ENCODE assay signal across 1 cellular context in genomic region chr2:37231251-37232130, GRCh38.
TF ChIP-seq lines count a peak whose summit lies in the region.

Gene CEBPZ, minus strand, starts transcription at chr2:37231596. Its CDS starts 29 bp downstream, at chr2:37231567.
Gene NDUFAF7, plus strand, starts transcription at chr2:37231658. Its CDS starts 48 bp downstream, at chr2:37231706.

TF ChIP-seq in HepG2, 621 proteins besides CTCF, POLR2A, EP300 and RAD21 (continued from another document and continues in another):
- TF ChIP-seq TRIM22 (IDR thresholded peaks at IDR 0.05), result no peak
- TF ChIP-seq DR1 (CRISPR knock-in tag; IDR thresholded peaks at IDR 0.05), result peak; percentile 90
- TF ChIP-seq ZNF30 (CRISPR knock-in tag; IDR thresholded peaks at IDR 0.05), result no peak
- TF ChIP-seq ZHX1 (CRISPR knock-in tag; IDR thresholded peaks at IDR 0.05; ENCODE audit: low read depth), result peak; percentile 93
- no peak; the same call in 1 of the 2 replicates for TF ChIP-seq SMC3 (IDR thresholded peaks at IDR 0.05; ENCODE audit: low read length)
- TF ChIP-seq KDM5A (IDR thresholded peaks at IDR 0.05; ENCODE audit: borderline replicate concordance, low read length), result peak; percentile 87
- TF ChIP-seq RFXANK (CRISPR knock-in tag; IDR thresholded peaks at IDR 0.05), result peak; percentile 80; the same call in 1 of the 2 replicates
- peak; percentile 37; the same call in 1 of the 2 replicates for TF ChIP-seq LBX2 (CRISPR knock-in tag; IDR thresholded peaks at IDR 0.05; ENCODE audit: borderline replicate concordance)
- TF ChIP-seq ZNF280B (CRISPR knock-in tag; IDR thresholded peaks at IDR 0.05; ENCODE audit: borderline replicate concordance), result peak; percentile 89; the same call in 1 of the 2 replicates
- peak; percentile 79; the same call in 1 of the 2 replicates for TF ChIP-seq POGK (CRISPR knock-in tag; conservative IDR thresholded peaks at IDR 0.05)
- peak; percentile 76 for TF ChIP-seq ZBTB20 (CRISPR knock-in tag; IDR thresholded peaks at IDR 0.05; ENCODE audit: borderline replicate concordance, low read depth)
- TF ChIP-seq ONECUT2 (CRISPR knock-in tag; IDR thresholded peaks at IDR 0.05), result no peak; the same call in 1 of the 2 replicates
- TF ChIP-seq IRX3 (CRISPR knock-in tag; IDR thresholded peaks at IDR 0.05; ENCODE audit: borderline replicate concordance, low read depth), result 0 out of 2 replicates have a peak, but pooled peaks have one; percentile 83
- 0 out of 2 replicates have a peak, but pooled peaks have one; percentile 31 for TF ChIP-seq KDM6A (CRISPR knock-in tag; IDR thresholded peaks at IDR 0.05; ENCODE audit: low read depth)
- TF ChIP-seq ZNF10 (CRISPR knock-in tag; IDR thresholded peaks at IDR 0.05; ENCODE audit: borderline replicate concordance, low read depth), result no peak
- TF ChIP-seq RCOR2 (CRISPR knock-in tag; IDR thresholded peaks at IDR 0.05), result no peak
- TF ChIP-seq HNRNPLL (IDR thresholded peaks at IDR 0.05; ENCODE audit: low read depth, low read length, poor library complexity, severe bottlenecking), result peak; percentile 92
- TF ChIP-seq ZBTB42 (CRISPR knock-in tag; IDR thresholded peaks at IDR 0.05), result peak; percentile 54
- TF ChIP-seq BCLAF1 (IDR thresholded peaks at IDR 0.05), result no peak
- TF ChIP-seq ATF4 (CRISPR knock-in tag; IDR thresholded peaks at IDR 0.05), result peak in 1 of 2 experiments; percentile 67; a peak in 2 of 4 replicates
- no peak for TF ChIP-seq ADNP (CRISPR knock-in tag; IDR thresholded peaks at IDR 0.05)
- TF ChIP-seq SOX5 (CRISPR knock-in tag; IDR thresholded peaks at IDR 0.05; ENCODE audit: borderline replicate concordance), result peak; percentile 29; the same call in 1 of the 2 replicates
- TF ChIP-seq ZNF496 (CRISPR knock-in tag; IDR thresholded peaks at IDR 0.05; ENCODE audit: insufficient replicate concordance), result no peak
- TF ChIP-seq ZMYM2 (CRISPR knock-in tag; IDR thresholded peaks at IDR 0.05), result no peak
- TF ChIP-seq RFX3 (CRISPR knock-in tag; IDR thresholded peaks at IDR 0.05), result no peak; the same call in 1 of the 2 replicates
- TF ChIP-seq REST (IDR thresholded peaks at IDR 0.05; ENCODE audit: borderline replicate concordance in 1 of 2, low read depth in 1 of 2, low read length in 2 of 2), result peak in 1 of 2 experiments; percentile 67; a peak in 1 of 4 replicates
- peak; percentile 88 for TF ChIP-seq SMYD3 (CRISPR knock-in tag; IDR thresholded peaks at IDR 0.05)
- no peak for TF ChIP-seq HNF4G (IDR thresholded peaks at IDR 0.05; ENCODE audit: borderline replicate concordance, low read depth, low read length)
- TF ChIP-seq HNF4G (CRISPR knock-in tag; IDR thresholded peaks at IDR 0.05; ENCODE audit: borderline replicate concordance, low read depth), result no peak; the same call in 1 of the 2 replicates
- peak; percentile 72 for TF ChIP-seq NFKBIZ (CRISPR knock-in tag; IDR thresholded peaks at IDR 0.05)
- TF ChIP-seq KLF12 (CRISPR knock-in tag; IDR thresholded peaks at IDR 0.05; ENCODE audit: borderline replicate concordance), result no peak; the same call in 1 of the 2 replicates
- TF ChIP-seq ZNF746 (CRISPR knock-in tag; IDR thresholded peaks at IDR 0.05), result peak; percentile 91
- TF ChIP-seq ZNF552 (CRISPR knock-in tag; IDR thresholded peaks at IDR 0.05; ENCODE audit: borderline replicate concordance), result peak; percentile 88
- peak; percentile 28; the same call in 1 of the 2 replicates for TF ChIP-seq E2F5 (CRISPR knock-in tag; conservative IDR thresholded peaks at IDR 0.05)
- TF ChIP-seq ZNF883 (CRISPR knock-in tag; IDR thresholded peaks at IDR 0.05; ENCODE audit: not compliant biosample characterization), result peak; percentile 91
- peak; percentile 62; the same call in 1 of the 2 replicates for TF ChIP-seq HOXD1 (CRISPR knock-in tag; IDR thresholded peaks at IDR 0.05)
- peak; percentile 98 for TF ChIP-seq NRL (CRISPR knock-in tag; IDR thresholded peaks at IDR 0.05; ENCODE audit: borderline replicate concordance)
- TF ChIP-seq TSC22D2 (CRISPR knock-in tag; IDR thresholded peaks at IDR 0.05; ENCODE audit: borderline replicate concordance), result peak; percentile 54; the same call in 1 of the 2 replicates
- TF ChIP-seq ZBTB10 (CRISPR knock-in tag; IDR thresholded peaks at IDR 0.05; ENCODE audit: borderline replicate concordance), result 0 out of 2 replicates have a peak, but pooled peaks have one; percentile 73
- TF ChIP-seq FOXK1 (CRISPR knock-in tag; IDR thresholded peaks at IDR 0.05; ENCODE audit: borderline replicate concordance, low read depth), result peak; percentile 68; the same call in 1 of the 2 replicates
